In the genomic region with DNA sequence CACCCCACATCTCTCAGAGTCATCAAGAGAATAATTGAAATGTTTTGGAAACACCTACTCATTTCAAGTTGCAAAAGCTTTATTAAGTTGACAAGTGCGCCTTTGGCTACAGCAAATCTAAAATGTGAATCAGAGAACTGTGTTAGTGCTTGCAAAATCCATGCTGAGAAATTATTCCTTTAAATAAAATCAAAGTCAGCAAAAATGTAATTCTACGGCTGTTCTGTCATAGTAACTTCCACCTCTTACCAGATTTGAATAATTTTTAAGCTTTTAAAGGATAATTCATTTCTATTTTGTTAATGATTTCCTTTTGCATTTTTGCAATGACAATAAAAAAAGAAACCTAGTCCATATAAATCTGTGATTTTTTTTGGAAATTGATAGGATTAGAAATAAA, we compare ENCODE assay signal across 34 cellular contexts.
"Had no signal": no experiment of that assay in that cellular context is flagged by ENCODE, and none has a peak within 500 bp of the region (broad histone marks: within the 10 kb centered on the region; RNA-seq: fewer than 3 reads in every experiment).

No MANE protein-coding gene starts in this region.

- ATAC-seq: activated CD8-positive, alpha-beta memory T cell treated with anti-CD3 and anti-CD28 coated beads, Interleukin-2, amount 10 ng/mL, durations not matched to agents 7 days and 5 days; PC-3 had no signal

- H3K27me3 ChIP-seq: ascending aorta, Peyer's patch, SJSA1 had no signal

- H3K27ac ChIP-seq: ascending aorta, Peyer's patch, SJSA1, WERI-Rb-1 had no signal

- H3K4me1 ChIP-seq: ascending aorta, Peyer's patch, SJSA1 had no signal

- DNase-seq: activated CD4-positive, alpha-beta memory T cell treated with anti-CD3 and anti-CD28 coated beads, Interleukin-2, amount 10 ng/mL, durations not matched to agents 7 days and 5 days; activated CD4-positive, alpha-beta T cell treated with anti-CD3 and anti-CD28 coated beads for 1 hour; activated CD4-positive, alpha-beta T cell treated with anti-CD3 and anti-CD28 coated beads for 48 hours; activated CD4-positive, CD25-positive, alpha-beta regulatory T cell; activated CD8-positive, alpha-beta memory T cell treated with anti-CD3 and anti-CD28 coated beads for 24 hours; activated CD8-positive, alpha-beta memory T cell treated with anti-CD3 and anti-CD28 coated beads, Interleukin-2, amount 10 ng/mL, durations not matched to agents 7 days and 5 days; activated CD8-positive, alpha-beta memory T cell treated with anti-CD3 and anti-CD28 coated beads, Interleukin-2, amount 50 U/mL, for 48 hours; activated gamma-delta T cell; activated naive CD4-positive, alpha-beta T cell treated with Interleukin-2 at 50 U/mL for 16 hours; activated naive CD8-positive, alpha-beta T cell treated with anti-CD3 and anti-CD28 coated beads, Interleukin-2, amount 10 ng/mL, durations not matched to agents 7 days and 5 days; amygdala; cerebellar nuclear complex; NCI-H1092 treated with DMSO at 0.1 percent for 48 hours; NCI-H1417; NCI-H146; NCI-H187; NCI-H2029 treated with DMSO at 0.1 percent for 48 hours; NCI-H2107; NCI-H2171; NCI-H510A; NCI-H526; NCI-H748 treated with DMSO at 0.1 percent for 48 hours; NK-92 treated with Interleukin-12 subunit alpha and Interleukin-12 subunit beta, amount 100 ng/mL, for 24 hours; PC-3; Peyer's patch; RPMI8226; SHP77 treated with DMSO at 0.1 percent for 48 hours; SK-N-SH; T-helper 1 cell; T-helper 2 cell; T1000; WERI-Rb-1 had no signal

- H3K4me3 ChIP-seq: ascending aorta, Peyer's patch, SJSA1 had no signal

- H3K9ac ChIP-seq: SK-N-SH had no signal

- H3K36me3 ChIP-seq: ascending aorta, Peyer's patch, SJSA1, WERI-Rb-1 had no signal

- H3K9me3 ChIP-seq: ascending aorta, Peyer's patch, SJSA1, SK-N-SH had no signal

- H3K4me2 ChIP-seq: SK-N-SH had no signal
